ENCODE assay signal across 15 cellular contexts in genomic region chr7:41005381-41005901, GRCh38.
DNase-seq lines count a peak whose midpoint lies in the region; ATAC-seq and TF ChIP-seq lines count a peak whose summit lies in the region.
"Had no signal": no experiment of that assay in that cellular context is flagged by ENCODE, and none has a peak within 500 bp of the region (broad histone marks: within the 10 kb centered on the region; RNA-seq: fewer than 3 reads in every experiment).

No MANE protein-coding gene starts in this region.

- H3K9ac ChIP-seq in fibroblast of lung (ENCODE audit: insufficient read depth, low read length) = no peak overlapping the region

- peaks cover 33% of the 10 kb centered on the region for H3K4me1 Mint-ChIP-seq in osteocyte (ENCODE audit: unreplicated experiment)
- H3K4me1 Mint-ChIP-seq in activated T-cell treated with anti-CD3 and anti-CD28 coated beads, Interleukin-2, amount 50 U/mL, for 24 hours (ENCODE audit: low read depth) = no peaks in the 10 kb centered on the region
- H3K4me1 Mint-ChIP-seq: activated naive CD8-positive, alpha-beta T cell treated with anti-CD3 and anti-CD28 coated beads, Interleukin-2, amount 10 ng/mL, durations not matched to agents 7 days and 5 days; natural killer cell had no signal

- H2AFZ ChIP-seq in fibroblast of lung (ENCODE audit: low read length) = no peak overlapping the region

- TF ChIP-seq CTCF in fibroblast of lung (conservative IDR thresholded peaks at IDR 0.05 in 1 of 2, IDR thresholded peaks at IDR 0.05 in 1 of 2; ENCODE audit: low read depth in 1 of 2, low read length in 2 of 2) (no peak), osteocyte (IDR thresholded peaks at IDR 0.05) (no peak)

- H3K4me3 Mint-ChIP-seq in osteocyte (ENCODE audit: unreplicated experiment) = no peak overlapping the region
- no peak overlapping the region for H3K4me3 Mint-ChIP-seq in activated T-cell treated with anti-CD3 and anti-CD28 coated beads, Interleukin-2, amount 50 U/mL, for 24 hours
- H3K4me3 Mint-ChIP-seq: activated naive CD8-positive, alpha-beta T cell treated with anti-CD3 and anti-CD28 coated beads, Interleukin-2, amount 10 ng/mL, durations not matched to agents 7 days and 5 days; endodermal cell; natural killer cell had no signal

- peaks cover 20% of the 10 kb centered on the region for H3K9me3 Mint-ChIP-seq in osteocyte (ENCODE audit: unreplicated experiment)
- H3K9me3 Mint-ChIP-seq in activated T-cell treated with anti-CD3 and anti-CD28 coated beads, Interleukin-2, amount 50 U/mL, for 24 hours = peaks cover 4% of the 10 kb centered on the region
- H3K9me3 Mint-ChIP-seq: endodermal cell had no signal

- no peaks in the 10 kb centered on the region for H4K20me1 ChIP-seq in fibroblast of lung (ENCODE audit: control insufficient read depth, extremely low read depth, insufficient read depth, low read length)

- no peak overlapping the region for H3K4me2 ChIP-seq in fibroblast of lung (ENCODE audit: extremely low read depth, insufficient read depth, low read length)

- peaks cover 9% of the 10 kb centered on the region for H3K4me1 ChIP-seq in fibroblast of lung (ENCODE audit: control insufficient read depth, extremely low read depth, insufficient read depth, low read length)

- no peaks in the 10 kb centered on the region for H3K9me3 ChIP-seq in fibroblast of lung (ENCODE audit: control insufficient read depth, insufficient read depth, low read depth, low read length)

- no peak for ATAC-seq in GM21360 (IDR thresholded peaks at IDR 0.05; ENCODE audit: unreplicated experiment)
- ATAC-seq: natural killer cell had no signal

- H3K36me3 ChIP-seq in fibroblast of lung (ENCODE audit: control insufficient read depth, insufficient read depth, low read length) = no peaks in the 10 kb centered on the region

- no peaks in the 10 kb centered on the region for H3K36me3 Mint-ChIP-seq in osteocyte (ENCODE audit: unreplicated experiment)
- H3K36me3 Mint-ChIP-seq in activated T-cell treated with anti-CD3 and anti-CD28 coated beads, Interleukin-2, amount 50 U/mL, for 24 hours (ENCODE audit: low read depth) = no peaks in the 10 kb centered on the region
- H3K36me3 Mint-ChIP-seq: activated naive CD8-positive, alpha-beta T cell treated with anti-CD3 and anti-CD28 coated beads, Interleukin-2, amount 10 ng/mL, durations not matched to agents 7 days and 5 days; natural killer cell had no signal

- peak overlapping the region; percentile 37 for H3K27ac Mint-ChIP-seq in osteocyte (ENCODE audit: unreplicated experiment)
- no peak overlapping the region for H3K27ac Mint-ChIP-seq in activated T-cell treated with anti-CD3 and anti-CD28 coated beads, Interleukin-2, amount 50 U/mL, for 24 hours
- H3K27ac Mint-ChIP-seq: activated naive CD8-positive, alpha-beta T cell treated with anti-CD3 and anti-CD28 coated beads, Interleukin-2, amount 10 ng/mL, durations not matched to agents 7 days and 5 days; endodermal cell; natural killer cell had no signal

- no peak overlapping the region for H3K4me3 ChIP-seq in fibroblast of lung (replicated peaks in 1 of 4; ENCODE audit: control extremely low read depth in 1 of 4, insufficient read depth in 1 of 4, low read depth in 3 of 4, low read length in 4 of 4)

- H3K27me3 ChIP-seq in fibroblast of lung (ENCODE audit: control insufficient read depth, insufficient read depth, low read length) = no peaks in the 10 kb centered on the region

- H3K79me2 ChIP-seq in fibroblast of lung (ENCODE audit: control insufficient read depth, insufficient read depth, low read length) = no peaks in the 10 kb centered on the region

- H3K27me3 Mint-ChIP-seq in osteocyte (ENCODE audit: unreplicated experiment) = no peaks in the 10 kb centered on the region
- no peaks in the 10 kb centered on the region for H3K27me3 Mint-ChIP-seq in activated T-cell treated with anti-CD3 and anti-CD28 coated beads, Interleukin-2, amount 50 U/mL, for 24 hours
- H3K27me3 Mint-ChIP-seq: activated naive CD8-positive, alpha-beta T cell treated with anti-CD3 and anti-CD28 coated beads, Interleukin-2, amount 10 ng/mL, durations not matched to agents 7 days and 5 days had no signal

- peak; percentile 82 for DNase-seq in EH (ENCODE audit: low read depth)
- DNase-seq in RPMI7951 (ENCODE audit: low read depth) = peak; percentile 98
- DNase-seq in fibroblast of lung (ENCODE audit: low read depth in 2 of 2) = peak; percentile 92 to 95
- no peak for DNase-seq in osteocyte (ENCODE audit: extremely low spot score, unreplicated experiment)
- DNase-seq in activated T-cell treated with anti-CD3 and anti-CD28 coated beads, Interleukin-2, amount 50 U/mL, for 24 hours = no peak
- no peak for DNase-seq in activated naive CD4-positive, alpha-beta T cell treated with Interleukin-2 at 50 U/mL for 16 hours
- no peak for DNase-seq in HPDE6-E6E7 (ENCODE audit: extremely low spot score)
- DNase-seq: activated naive CD8-positive, alpha-beta T cell treated with anti-CD3 and anti-CD28 coated beads, Interleukin-2, amount 10 ng/mL, durations not matched to agents 7 days and 5 days; DMS53; endodermal cell; natural killer cell; NCI-H2029; stimulated activated CD8-positive, alpha-beta memory T cell treated with anti-CD3 and anti-CD28 coated beads, Interleukin-4, amount 100 ng/mL, for 48 hours; T1000 had no signal

- peak overlapping the region; percentile 44 for H3K27ac ChIP-seq in fibroblast of lung (ENCODE audit: insufficient read depth, low read length)

Comparison
In these comparisons a context has a peak if more than half of its experiments do, and no peak if none do; other contexts are left out.
1. DNase-seq: peak in EH (single experiment), RPMI7951 (single experiment) and fibroblast of lung (2 of 2); none in osteocyte (single experiment), activated T-cell treated with anti-CD3 and anti-CD28 coated beads, Interleukin-2, amount 50 U/mL, for 24 hours (single experiment), activated naive CD4-positive, alpha-beta T cell treated with Interleukin-2 at 50 U/mL for 16 hours (single experiment) and HPDE6-E6E7 (single experiment).